ENCODE assay signal across 19 cellular contexts in genomic region chr20:6566821-6567220, GRCh38.
DNase-seq lines count a peak whose midpoint lies in the region; ATAC-seq and TF ChIP-seq lines count a peak whose summit lies in the region.
"Had no signal": no experiment of that assay in that cellular context is flagged by ENCODE, and none has a peak within 500 bp of the region (broad histone marks: within the 10 kb centered on the region; RNA-seq: fewer than 3 reads in every experiment).

No MANE protein-coding gene starts in this region.

- no peak overlapping the region for H3K27ac ChIP-seq in hepatocyte
- H3K27ac ChIP-seq: adrenal gland, skin epidermis had no signal

- no peaks in the 10 kb centered on the region for H3K27me3 ChIP-seq in hepatocyte

- no peak overlapping the region for H2AFZ ChIP-seq in hepatocyte

- H3K4me2 ChIP-seq in hepatocyte = no peak overlapping the region

- H3K4me3 ChIP-seq in astrocyte of the spinal cord (ENCODE audit: low read depth, low read length) = no peak overlapping the region
- H3K4me3 ChIP-seq in hepatocyte = no peak overlapping the region
- H3K4me3 ChIP-seq: adrenal gland, mucosa of descending colon, skin epidermis had no signal

- no peaks in the 10 kb centered on the region for H3K9me2 ChIP-seq in hepatocyte (replicated peaks; ENCODE audit: insufficient read depth)

- no peaks in the 10 kb centered on the region for H3K36me3 ChIP-seq in hepatocyte (replicated peaks; ENCODE audit: insufficient read depth, low read depth)
- H3K36me3 ChIP-seq: adrenal gland had no signal

- 61% methylated on average over 3 of the region's 3 CpGs for WGBS in hepatocyte (ENCODE audit: low lambda C conversion rate, missing lambda C conversion rate)

- in situ Hi-C loops in astrocyte of the spinal cord (cut with HindIII; ENCODE audit: low sequenced_read_pairs) = no loop called here

- H3K79me2 ChIP-seq in hepatocyte = no peaks in the 10 kb centered on the region

- ATAC-seq in GM18907 (IDR thresholded peaks at IDR 0.05; ENCODE audit: unreplicated experiment) (no peak), HG02885 (IDR thresholded peaks at IDR 0.05; ENCODE audit: poor library complexity, unreplicated experiment) (no peak)
- ATAC-seq: mucosa of descending colon, Right ventricle myocardium inferior had no signal

- peaks cover 6% of the 10 kb centered on the region for H3K4me1 ChIP-seq in hepatocyte (ENCODE audit: insufficient read depth)
- H3K4me1 ChIP-seq: adrenal gland had no signal

- TF ChIP-seq CTCF in astrocyte of the spinal cord (IDR thresholded peaks at IDR 0.05; ENCODE audit: low read depth, low read length) (no peak), hepatocyte (IDR thresholded peaks at IDR 0.05; ENCODE audit: poor library complexity) (no peak)

- no peaks in the 10 kb centered on the region for H3K9me3 ChIP-seq in hepatocyte (ENCODE audit: low read depth)
- H3K9me3 ChIP-seq: adrenal gland, mucosa of descending colon had no signal

- no peaks in the 10 kb centered on the region for H4K20me1 ChIP-seq in hepatocyte (ENCODE audit: insufficient read depth, poor library complexity, severe bottlenecking)

- peak; percentile 51 for DNase-seq in Daoy (ENCODE audit: low read depth)
- DNase-seq in NCI-H226 = peak; percentile 77
- DNase-seq in astrocyte of the spinal cord (ENCODE audit: low read depth, low spot score) = peak; percentile 83
- peak; percentile 38 for DNase-seq in hepatocyte (ENCODE audit: low spot score)
- DNase-seq in medulla oblongata (ENCODE audit: extremely low spot score) = no peak
- DNase-seq in activated effector memory CD4-positive, alpha-beta T cell treated with anti-CD3 and anti-CD28 coated beads, Interleukin-2, amount 50 U/mL, for 16 hours = no peak
- DNase-seq: activated CD4-positive, alpha-beta T cell treated with anti-CD3 and anti-CD28 coated beads, Interleukin-2, amount 10 ng/mL, durations not matched to agents 7 days and 5 days; activated T-cell treated with anti-CD3 and anti-CD28 coated beads, Interleukin-2, amount 50 U/mL, for 48 hours; adrenal gland; foreskin melanocyte; GOT3; mucosa of descending colon; NCI-H1930; NCI-H69; T1000 had no signal

Comparison
In these comparisons a context has a peak if more than half of its experiments do, and no peak if none do; other contexts are left out.
1. DNase-seq: peak in Daoy (single experiment), NCI-H226 (single experiment), astrocyte of the spinal cord (single experiment) and hepatocyte (single experiment); none in medulla oblongata (single experiment) and activated effector memory CD4-positive, alpha-beta T cell treated with anti-CD3 and anti-CD28 coated beads, Interleukin-2, amount 50 U/mL, for 16 hours (single experiment).